In genomic region chr2:197547163-197547900, GRCh38 we compare ENCODE assay signal across 20 cellular contexts. TPM values are rescaled to one million over a fixed set of nuclear protein-coding genes. Genes with fewer than 3 reads are reported as not detected.
A peak's percentile ranks its signal among the peaks of the same experiment; 100 is the strongest.
DNase-seq lines count a peak whose midpoint lies in the region; ATAC-seq, FAIRE-seq and TF ChIP-seq lines count a peak whose summit lies in the region.
"Had no signal": no experiment of that assay in that cellular context is flagged by ENCODE, and none has a peak within 500 bp of the region (broad histone marks: within the 10 kb centered on the region; RNA-seq: fewer than 3 reads in every experiment).

No MANE protein-coding gene starts in this region.

- H3K36me3 ChIP-seq in HUES6 (ENCODE audit: control insufficient read depth, insufficient read depth, low read length) (peaks cover 79% of the 10 kb centered on the region), H1 (ENCODE audit: control insufficient read depth in 2 of 4, insufficient read depth in 4 of 4, low read length in 3 of 4) (peaks cover 4 to 42% (median 13%) of the 10 kb centered on the region in 4 experiments)

- no peak overlapping the region for H4K91ac ChIP-seq in H1 (replicated peaks; ENCODE audit: insufficient read length, low read length)

- no peak overlapping the region for H2BK5ac ChIP-seq in H1 (ENCODE audit: low read depth, low read length)

- no peak for TF ChIP-seq POLR2A in H1 (IDR thresholded peaks at IDR 0.05; ENCODE audit: control extremely low read depth in 1 of 2, low read depth in 2 of 2, low read length in 2 of 2)

- no peak overlapping the region for H2AK5ac ChIP-seq in H1 (ENCODE audit: low read depth, low read length)

- H3K9me3 ChIP-seq in HUES6 (ENCODE audit: control insufficient read depth, insufficient read depth, low read depth, low read length), result no peaks in the 10 kb centered on the region
- no peaks in the 10 kb centered on the region for H3K9me3 ChIP-seq in H1 (ENCODE audit: insufficient read depth in 2 of 2, low read depth in 1 of 2, low read length in 1 of 2)

- no peaks in the 10 kb centered on the region for H3K79me2 ChIP-seq in H1 (ENCODE audit: control insufficient read depth in 1 of 2, insufficient read depth in 2 of 2, low read length in 2 of 2)

- no peak overlapping the region for H3K18ac ChIP-seq in H1 (ENCODE audit: extremely low read depth, low read length)

- TF ChIP-seq CTCF in H1 (IDR thresholded peaks at IDR 0.05; ENCODE audit: control extremely low read depth in 1 of 3, insufficient read depth in 1 of 3, low read depth in 1 of 3, low read length in 3 of 3), result no peak
- TF ChIP-seq CTCF in osteocyte (IDR thresholded peaks at IDR 0.05), result no peak

- H3K4me1 Mint-ChIP-seq in activated naive CD4-positive, alpha-beta T cell treated with anti-CD3 and anti-CD28 coated beads for 36 hours (ENCODE audit: low read depth), result peaks cover 2% of the 10 kb centered on the region
- no peaks in the 10 kb centered on the region for H3K4me1 Mint-ChIP-seq in osteocyte (ENCODE audit: unreplicated experiment)

- H3K9ac ChIP-seq in HUES6 (ENCODE audit: low read length) (no peak overlapping the region), H1 (replicated peaks in 1 of 4; ENCODE audit: extremely low read depth in 1 of 4, low read depth in 3 of 4, low read length in 3 of 4) (no peak overlapping the region)

- H3K9me3 Mint-ChIP-seq in activated naive CD4-positive, alpha-beta T cell treated with anti-CD3 and anti-CD28 coated beads, Interleukin-2, amount 50 U/mL, for 72 hours, result no peaks in the 10 kb centered on the region
- H3K9me3 Mint-ChIP-seq in activated naive CD4-positive, alpha-beta T cell treated with anti-CD3 and anti-CD28 coated beads for 36 hours, result no peaks in the 10 kb centered on the region
- H3K9me3 Mint-ChIP-seq in osteocyte (ENCODE audit: unreplicated experiment), result no peaks in the 10 kb centered on the region
- H3K9me3 Mint-ChIP-seq: CD4-positive, alpha-beta memory T cell had no signal

- no peak overlapping the region for H3K14ac ChIP-seq in H1 (ENCODE audit: insufficient read length)

- no peak for DNase-seq in activated naive CD4-positive, alpha-beta T cell treated with anti-CD3 and anti-CD28 coated beads, Interleukin-2, amount 50 U/mL, for 72 hours (ENCODE audit: low spot score in 2 of 2)
- DNase-seq in activated naive CD4-positive, alpha-beta T cell treated with anti-CD3 and anti-CD28 coated beads for 36 hours, result no peak
- DNase-seq in H1 (ENCODE audit: low read depth in 1 of 2, low spot score in 2 of 2) (no peak), osteocyte (ENCODE audit: extremely low spot score, unreplicated experiment) (no peak), activated gamma-delta T cell treated with Interleukin-2 at 50 U/mL for 16 hours (no peak), NCI-H510A treated with DMSO at 0.1 percent for 48 hours (lab: John Stamatoyannopoulos, UW) (no peak)
- DNase-seq: CD4-positive, alpha-beta memory T cell; DND-41; GDM1; GOT3; Karpas-422; NCI-H1105 treated with DMSO at 0.1 percent for 48 hours; NCI-H187 treated with DMSO at 0.1 percent for 48 hours; NCI-H446; NCI-H774 had no signal

- no peak overlapping the region for H2AFZ ChIP-seq in H1 (ENCODE audit: low read length)

- no peak overlapping the region for H2BK120ac ChIP-seq in H1 (replicated peaks; ENCODE audit: low read depth, low read length)

- H3K4me1 ChIP-seq in HUES6 (ENCODE audit: control insufficient read depth, insufficient read depth, low read length) (no peaks in the 10 kb centered on the region), H1 (replicated peaks in 1 of 4; ENCODE audit: control insufficient read depth in 3 of 4, insufficient read depth in 4 of 4, low read length in 3 of 4) (no peaks in the 10 kb centered on the region)

- H3K4me3 ChIP-seq in HUES6 (ENCODE audit: low read depth, low read length) (no peak overlapping the region), H1 (ENCODE audit: extremely low read depth in 1 of 4, insufficient read depth in 2 of 4, low read depth in 3 of 4, low read length in 4 of 4) (no peak overlapping the region)

- CTCF ChIA-PET in activated naive CD4-positive, alpha-beta T cell treated with anti-CD3 and anti-CD28 coated beads for 36 hours (lab: Charles Lee), result no interaction called here
- CTCF ChIA-PET in H1 (lab: Charles Lee; ENCODE audit: partially characterized antibody), result interaction anchor here (1.1 kb wide), 1 partner anchor 17 kb away, joined by 3 read pairs; no protein-coding TSS in a partner anchor

- no peak overlapping the region for H2BK15ac ChIP-seq in H1 (ENCODE audit: low read length)

- TF ChIP-seq EP300 in H1 (IDR thresholded peaks at IDR 0.05; ENCODE audit: borderline replicate concordance in 1 of 2, low read depth in 2 of 2, low read length in 2 of 2), result no peak

- no peak overlapping the region for H3K23ac ChIP-seq in H1 (ENCODE audit: insufficient read length)

- peak overlapping the region; percentile 53; the same call in 1 of the 2 replicates for H3K27ac ChIP-seq in HUES6 (ENCODE audit: low read depth, low read length)
- H3K27ac ChIP-seq in H1 (ENCODE audit: low read depth, low read length), result no peak overlapping the region

- H3K23me2 ChIP-seq in H1 (ENCODE audit: low read depth, low read length), result no peaks in the 10 kb centered on the region

- H3K27me3 Mint-ChIP-seq in activated naive CD4-positive, alpha-beta T cell treated with anti-CD3 and anti-CD28 coated beads for 36 hours (ENCODE audit: low read depth), result no peaks in the 10 kb centered on the region
- no peaks in the 10 kb centered on the region for H3K27me3 Mint-ChIP-seq in osteocyte (ENCODE audit: unreplicated experiment)
- H3K27me3 Mint-ChIP-seq: CD4-positive, alpha-beta memory T cell had no signal

- no peak for ATAC-seq in activated naive CD4-positive, alpha-beta T cell treated with anti-CD3 and anti-CD28 coated beads, Interleukin-2, amount 50 U/mL, for 72 hours
- no peak for ATAC-seq in GM18498 (IDR thresholded peaks at IDR 0.05; ENCODE audit: unreplicated experiment)
- ATAC-seq: Panc1, Right ventricle myocardium inferior had no signal

- intact Hi-C loops in activated naive CD4-positive, alpha-beta T cell treated with anti-CD3 and anti-CD28 coated beads for 36 hours (cut with micrococcal nuclease), result no loop called here

- TF ChIP-seq RAD21 in H1 (IDR thresholded peaks at IDR 0.05 in 1 of 2, conservative IDR thresholded peaks at IDR 0.05 in 1 of 2; ENCODE audit: low read depth in 2 of 2, low read length in 2 of 2), result no peak

- POLR2A ChIA-PET in H1 (lab: Charles Lee; ENCODE audit: partially characterized antibody), result interaction anchor here (1.2 kb wide), 1 partner anchor 9 kb away, joined by 3 read pairs; no protein-coding TSS in a partner anchor

- 94% methylated on average over 5 of the region's 5 CpGs; no CpG with 5 or more reads in 1 of the 2 experiments for WGBS in H1 (ENCODE audit: extremely low coverage in 1 of 2, insufficient coverage in 1 of 2, insufficient read length in 1 of 2, insufficient replicate concordance in 2 of 2, low coverage in 1 of 2, low lambda C conversion rate in 2 of 2, missing lambda C conversion rate in 1 of 2), 2 experiments

- no peak overlapping the region for H3K4me3 Mint-ChIP-seq in activated naive CD4-positive, alpha-beta T cell treated with anti-CD3 and anti-CD28 coated beads for 36 hours
- H3K4me3 Mint-ChIP-seq in osteocyte (ENCODE audit: unreplicated experiment), result no peak overlapping the region
- H3K4me3 Mint-ChIP-seq: CD4-positive, alpha-beta memory T cell had no signal

- no peak overlapping the region for H4K8ac ChIP-seq in H1 (ENCODE audit: extremely low read depth, insufficient read depth, low read length)

- no peak overlapping the region for H4K5ac ChIP-seq in H1 (ENCODE audit: insufficient read length, low read depth, low read length)

- no peaks in the 10 kb centered on the region for H3K79me1 ChIP-seq in H1 (ENCODE audit: low read depth, low read length)

- peak overlapping the region; percentile 23 to 31 for H3K27ac Mint-ChIP-seq in activated naive CD4-positive, alpha-beta T cell treated with anti-CD3 and anti-CD28 coated beads, Interleukin-2, amount 50 U/mL, for 72 hours
- no peak overlapping the region for H3K27ac Mint-ChIP-seq in activated naive CD4-positive, alpha-beta T cell treated with anti-CD3 and anti-CD28 coated beads for 36 hours
- peak overlapping the region; percentile 40 for H3K27ac Mint-ChIP-seq in osteocyte (ENCODE audit: unreplicated experiment)

- H3K4me2 ChIP-seq in H1 (ENCODE audit: insufficient read depth in 1 of 2, low read depth in 2 of 2, low read length in 2 of 2), result no peak overlapping the region

- H3K4ac ChIP-seq in H1 (replicated peaks; ENCODE audit: insufficient read length, low read depth, low read length), result no peak overlapping the region

- H4K20me1 ChIP-seq in H1 (replicated peaks in 1 of 2; ENCODE audit: control insufficient read depth in 1 of 2, insufficient read depth in 2 of 2, low read length in 2 of 2), result peaks cover 0 to 2% of the 10 kb centered on the region in 2 experiments

- FAIRE-seq in H1 (lab: Jason Lieb, UNC), result no peak
- FAIRE-seq: GM12892 had no signal

- H3K56ac ChIP-seq in H1 (replicated peaks; ENCODE audit: insufficient read length, low read depth, low read length), result peak overlapping the region; percentile 39

- H2BK20ac ChIP-seq in H1 (ENCODE audit: low read length), result no peak overlapping the region

- H3K27me3 ChIP-seq in HUES6 (ENCODE audit: control insufficient read depth, insufficient read depth, low read length) (no peaks in the 10 kb centered on the region), H1 (replicated peaks in 1 of 4; ENCODE audit: control insufficient read depth in 3 of 4, extremely low read depth in 1 of 4, insufficient read depth in 3 of 4, low read length in 3 of 4) (no peaks in the 10 kb centered on the region)

- no peak overlapping the region for H2BK12ac ChIP-seq in H1 (ENCODE audit: low read depth, low read length)

- peaks cover 0 to 7% of the 10 kb centered on the region in 2 donors for H3K36me3 Mint-ChIP-seq in activated naive CD4-positive, alpha-beta T cell treated with anti-CD3 and anti-CD28 coated beads, Interleukin-2, amount 50 U/mL, for 72 hours
- peaks cover 26% of the 10 kb centered on the region for H3K36me3 Mint-ChIP-seq in activated naive CD4-positive, alpha-beta T cell treated with anti-CD3 and anti-CD28 coated beads for 36 hours (ENCODE audit: low read depth)
- peaks cover 34% of the 10 kb centered on the region for H3K36me3 Mint-ChIP-seq in osteocyte (ENCODE audit: unreplicated experiment)

RNA-seq across cellular contexts. Expression of gene MOB4, which starts 31.5 kb away (rescaled TPM):
- 10 to 100 TPM; 16.0 to 21.2 TPM for total RNA-seq in activated naive CD4-positive, alpha-beta T cell treated with anti-CD3 and anti-CD28 coated beads, Interleukin-2, amount 50 U/mL, for 72 hours
- 10 to 100 TPM; 10.7 to 14.1 TPM for total RNA-seq in activated naive CD4-positive, alpha-beta T cell treated with anti-CD3 and anti-CD28 coated beads for 36 hours
- 46.8 and 54.2 TPM in 2 replicates for total RNA-seq in H1 (2021; fragmentation: NEBNext Ultra II Directional; extraction: Animal tissue kit (Norgen Biotek cat#: 25700))
- 19.3 and 51.5 TPM in 2 replicates for polyA plus RNA-seq in H1 (2011; rRNA removed)
- polyA plus RNA-seq in H1 (2011; cell fraction: cytosol; rRNA removed), result 52.2 TPM
- 8.8 TPM for polyA plus RNA-seq in H1 (2011; cell fraction: nucleus; rRNA removed)
- 29.3 to 57.4 TPM (median 36.5 TPM) in 4 replicates for polyA plus RNA-seq in H1 (2012, experiment 1 of 2)
- 8.9 TPM for polyA plus RNA-seq in H1 (2012, experiment 2 of 2)
- polyA plus RNA-seq in H1 (2013, experiment 1 of 2), result 37.2 TPM
- 36.5 TPM for polyA plus RNA-seq in H1 (2013, experiment 2 of 2)
- polyA minus RNA-seq in H1 (2011; rRNA and poly(A)+ RNA removed), result 37.9 and 57.6 TPM in 2 replicates
- 22.7 TPM for polyA minus RNA-seq in H1 (2011; cell fraction: cytosol; rRNA and poly(A)+ RNA removed)
- polyA minus RNA-seq in H1 (2011; cell fraction: nucleus; rRNA and poly(A)+ RNA removed), result 17.8 TPM
- total RNA-seq in osteocyte, result 23.1 and 23.7 TPM in 2 replicates

RNA-seq across cellular contexts. Expression of gene HSPE1, which starts 47.2 kb away (rescaled TPM):
- 100 to 1,000 TPM; 264 to 275 TPM for total RNA-seq in activated naive CD4-positive, alpha-beta T cell treated with anti-CD3 and anti-CD28 coated beads, Interleukin-2, amount 50 U/mL, for 72 hours
- 100 to 1,000 TPM; 294 to 310 TPM for total RNA-seq in activated naive CD4-positive, alpha-beta T cell treated with anti-CD3 and anti-CD28 coated beads for 36 hours
- 364 and 377 TPM in 2 replicates for total RNA-seq in H1 (2021; fragmentation: NEBNext Ultra II Directional; extraction: Animal tissue kit (Norgen Biotek cat#: 25700))
- 105 and 206 TPM in 2 replicates for polyA plus RNA-seq in H1 (2011; rRNA removed)
- 477 TPM for polyA plus RNA-seq in H1 (2011; cell fraction: cytosol; rRNA removed)
- polyA plus RNA-seq in H1 (2011; cell fraction: nucleus; rRNA removed), result 54.2 TPM
- polyA plus RNA-seq in H1 (2012, experiment 1 of 2), result 533 to 920 TPM (median 596 TPM) in 4 replicates
- 303 TPM for polyA plus RNA-seq in H1 (2012, experiment 2 of 2)
- polyA plus RNA-seq in H1 (2013, experiment 1 of 2), result 740 TPM
- polyA plus RNA-seq in H1 (2013, experiment 2 of 2), result 786 TPM
- polyA minus RNA-seq in H1 (2011; rRNA and poly(A)+ RNA removed), result 34.1 and 42.6 TPM in 2 replicates
- 53.6 TPM for polyA minus RNA-seq in H1 (2011; cell fraction: cytosol; rRNA and poly(A)+ RNA removed)
- polyA minus RNA-seq in H1 (2011; cell fraction: nucleus; rRNA and poly(A)+ RNA removed), result 61.9 TPM
- total RNA-seq in osteocyte, result 60.5 and 70.4 TPM in 2 replicates

RNA-seq across cellular contexts. Expression of gene HSPD1, which starts 47.7 kb away (rescaled TPM):
- total RNA-seq in activated naive CD4-positive, alpha-beta T cell treated with anti-CD3 and anti-CD28 coated beads, Interleukin-2, amount 50 U/mL, for 72 hours, result 100 to 1,000 TPM; 646 to 811 TPM
- total RNA-seq in activated naive CD4-positive, alpha-beta T cell treated with anti-CD3 and anti-CD28 coated beads for 36 hours, result 1,000 to 10,000 TPM; 1,191 to 1,210 TPM
- total RNA-seq in H1 (2021; fragmentation: NEBNext Ultra II Directional; extraction: Animal tissue kit (Norgen Biotek cat#: 25700)), result 1,063 and 1,108 TPM in 2 replicates
- 166 and 221 TPM in 2 replicates for polyA plus RNA-seq in H1 (2011; rRNA removed)
- 437 TPM for polyA plus RNA-seq in H1 (2011; cell fraction: cytosol; rRNA removed)
- polyA plus RNA-seq in H1 (2011; cell fraction: nucleus; rRNA removed), result 273 TPM
- 711 to 1,050 TPM (median 760 TPM) in 4 replicates for polyA plus RNA-seq in H1 (2012, experiment 1 of 2)
- polyA plus RNA-seq in H1 (2012, experiment 2 of 2), result 82.7 TPM
- polyA plus RNA-seq in H1 (2013, experiment 1 of 2), result 650 TPM
- 656 TPM for polyA plus RNA-seq in H1 (2013, experiment 2 of 2)
- polyA minus RNA-seq in H1 (2011; rRNA and poly(A)+ RNA removed), result 579 and 740 TPM in 2 replicates
- 445 TPM for polyA minus RNA-seq in H1 (2011; cell fraction: cytosol; rRNA and poly(A)+ RNA removed)
- polyA minus RNA-seq in H1 (2011; cell fraction: nucleus; rRNA and poly(A)+ RNA removed), result 371 TPM
- 163 and 165 TPM in 2 replicates for total RNA-seq in osteocyte
